In genomic region chr13:97267418-97268059, GRCh38 we compare ENCODE assay signal across 2 cellular contexts.
TF ChIP-seq lines count a peak whose summit lies in the region.

No MANE protein-coding gene starts in this region.

TF ChIP-seq in GM23338, 12 proteins besides CTCF, POLR2A, EP300 and RAD21:
- TF ChIP-seq ZNF331 (CRISPR knock-in tag; IDR thresholded peaks at IDR 0.05; ENCODE audit: low read depth) (no peak), ZNF114 (CRISPR knock-in tag; IDR thresholded peaks at IDR 0.05) (no peak), STAT1 (IDR thresholded peaks at IDR 0.05; ENCODE audit: unreplicated experiment) (no peak), CREB1 (CRISPR knock-in tag; IDR thresholded peaks at IDR 0.05; ENCODE audit: low read depth) (no peak), ETS1 (IDR thresholded peaks at IDR 0.05) (no peak), EZH2phosphoT487 (IDR thresholded peaks at IDR 0.05; ENCODE audit: unreplicated experiment) (no peak), EZH2 (IDR thresholded peaks at IDR 0.05; ENCODE audit: low read depth, unreplicated experiment) (no peak), JUNB (IDR thresholded peaks at IDR 0.05; ENCODE audit: unreplicated experiment) (no peak), NANOG (IDR thresholded peaks at IDR 0.05; ENCODE audit: borderline replicate concordance) (no peak), REST (IDR thresholded peaks at IDR 0.05; ENCODE audit: unreplicated experiment) (no peak), POLR2AphosphoS5 (IDR thresholded peaks at IDR 0.05; ENCODE audit: low read depth) (no peak)
- TF ChIP-seq, protein P1, sequence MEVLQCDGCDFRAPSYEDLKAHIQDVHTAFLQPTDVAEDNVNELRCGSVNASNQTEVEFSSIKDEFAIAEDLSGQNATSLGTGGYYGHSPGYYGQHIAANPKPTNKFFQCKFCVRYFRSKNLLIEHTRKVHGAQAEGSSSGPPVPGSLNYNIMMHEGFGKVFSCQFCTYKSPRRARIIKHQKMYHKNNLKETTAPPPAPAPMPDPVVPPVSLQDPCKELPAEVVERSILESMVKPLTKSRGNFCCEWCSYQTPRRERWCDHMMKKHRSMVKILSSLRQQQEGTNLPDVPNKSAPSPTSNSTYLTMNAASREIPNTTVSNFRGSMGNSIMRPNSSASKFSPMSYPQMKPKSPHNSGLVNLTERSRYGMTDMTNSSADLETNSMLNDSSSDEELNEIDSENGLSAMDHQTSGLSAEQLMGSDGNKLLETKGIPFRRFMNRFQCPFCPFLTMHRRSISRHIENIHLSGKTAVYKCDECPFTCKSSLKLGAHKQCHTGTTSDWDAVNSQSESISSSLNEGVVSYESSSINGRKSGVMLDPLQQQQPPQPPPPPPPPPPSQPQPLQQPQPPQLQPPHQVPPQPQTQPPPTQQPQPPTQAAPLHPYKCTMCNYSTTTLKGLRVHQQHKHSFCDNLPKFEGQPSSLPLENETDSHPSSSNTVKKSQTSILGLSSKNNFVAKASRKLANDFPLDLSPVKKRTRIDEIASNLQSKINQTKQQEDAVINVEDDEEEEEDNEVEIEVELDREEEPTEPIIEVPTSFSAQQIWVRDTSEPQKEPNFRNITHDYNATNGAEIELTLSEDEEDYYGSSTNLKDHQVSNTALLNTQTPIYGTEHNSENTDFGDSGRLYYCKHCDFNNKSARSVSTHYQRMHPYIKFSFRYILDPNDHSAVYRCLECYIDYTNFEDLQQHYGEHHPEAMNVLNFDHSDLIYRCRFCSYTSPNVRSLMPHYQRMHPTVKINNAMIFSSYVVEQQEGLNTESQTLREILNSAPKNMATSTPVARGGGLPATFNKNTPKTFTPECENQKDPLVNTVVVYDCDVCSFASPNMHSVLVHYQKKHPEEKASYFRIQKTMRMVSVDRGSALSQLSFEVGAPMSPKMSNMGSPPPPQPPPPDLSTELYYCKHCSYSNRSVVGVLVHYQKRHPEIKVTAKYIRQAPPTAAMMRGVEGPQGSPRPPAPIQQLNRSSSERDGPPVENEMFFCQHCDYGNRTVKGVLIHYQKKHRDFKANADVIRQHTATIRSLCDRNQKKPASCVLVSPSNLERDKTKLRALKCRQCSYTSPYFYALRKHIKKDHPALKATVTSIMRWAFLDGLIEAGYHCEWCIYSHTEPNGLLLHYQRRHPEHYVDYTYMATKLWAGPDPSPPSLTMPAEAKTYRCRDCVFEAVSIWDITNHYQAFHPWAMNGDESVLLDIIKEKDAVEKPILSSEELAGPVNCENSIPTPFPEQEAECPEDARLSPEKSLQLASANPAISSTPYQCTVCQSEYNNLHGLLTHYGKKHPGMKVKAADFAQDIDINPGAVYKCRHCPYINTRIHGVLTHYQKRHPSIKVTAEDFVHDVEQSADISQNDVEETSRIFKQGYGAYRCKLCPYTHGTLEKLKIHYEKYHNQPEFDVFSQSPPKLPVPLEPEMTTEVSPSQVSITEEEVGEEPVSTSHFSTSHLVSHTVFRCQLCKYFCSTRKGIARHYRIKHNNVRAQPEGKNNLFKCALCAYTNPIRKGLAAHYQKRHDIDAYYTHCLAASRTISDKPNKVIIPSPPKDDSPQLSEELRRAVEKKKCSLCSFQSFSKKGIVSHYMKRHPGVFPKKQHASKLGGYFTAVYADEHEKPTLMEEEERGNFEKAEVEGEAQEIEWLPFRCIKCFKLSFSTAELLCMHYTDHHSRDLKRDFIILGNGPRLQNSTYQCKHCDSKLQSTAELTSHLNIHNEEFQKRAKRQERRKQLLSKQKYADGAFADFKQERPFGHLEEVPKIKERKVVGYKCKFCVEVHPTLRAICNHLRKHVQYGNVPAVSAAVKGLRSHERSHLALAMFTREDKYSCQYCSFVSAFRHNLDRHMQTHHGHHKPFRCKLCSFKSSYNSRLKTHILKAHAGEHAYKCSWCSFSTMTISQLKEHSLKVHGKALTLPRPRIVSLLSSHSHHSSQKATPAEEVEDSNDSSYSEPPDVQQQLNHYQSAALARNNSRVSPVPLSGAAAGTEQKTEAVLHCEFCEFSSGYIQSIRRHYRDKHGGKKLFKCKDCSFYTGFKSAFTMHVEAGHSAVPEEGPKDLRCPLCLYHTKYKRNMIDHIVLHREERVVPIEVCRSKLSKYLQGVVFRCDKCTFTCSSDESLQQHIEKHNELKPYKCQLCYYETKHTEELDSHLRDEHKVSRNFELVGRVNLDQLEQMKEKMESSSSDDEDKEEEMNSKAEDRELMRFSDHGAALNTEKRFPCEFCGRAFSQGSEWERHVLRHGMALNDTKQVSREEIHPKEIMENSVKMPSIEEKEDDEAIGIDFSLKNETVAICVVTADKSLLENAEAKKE (CRISPR knock-in tag; IDR thresholded peaks at IDR 0.05), result no peak; the same call in 1 of the 2 replicates
TF ChIP-seq in GM23338: peak in this region for 0.

TF ChIP-seq in GM12891, 5 proteins besides CTCF, POLR2A, EP300 and RAD21 (continued from another document):
- no peak for TF ChIP-seq SPI1 (IDR thresholded peaks at IDR 0.05; ENCODE audit: low read depth, low read length)
TF ChIP-seq in GM12891: peak in this region for 0.
